ENCODE assay signal across 25 cellular contexts in the genomic region with DNA sequence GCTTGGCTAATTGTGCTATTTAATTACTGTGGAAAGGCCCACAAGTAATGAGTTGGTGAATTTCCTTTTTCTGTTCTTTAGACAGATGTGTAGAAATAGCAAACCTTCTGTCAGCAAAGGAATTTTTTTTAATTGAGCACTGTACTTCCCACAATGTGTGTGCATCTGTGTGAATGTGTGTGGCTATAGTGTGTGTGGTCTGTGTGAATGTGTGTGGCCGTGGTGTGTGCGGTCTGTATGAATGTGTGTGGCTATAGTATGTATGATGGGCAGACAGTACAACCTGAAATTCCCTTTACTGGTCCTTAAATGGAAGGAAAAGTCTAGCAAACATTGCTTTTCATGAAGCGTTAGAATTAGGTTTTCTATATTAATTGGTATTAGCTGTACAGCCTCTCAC.
"Had no signal": no experiment of that assay in that cellular context is flagged by ENCODE, and none has a peak within 500 bp of the region (broad histone marks: within the 10 kb centered on the region; RNA-seq: fewer than 3 reads in every experiment).

No MANE protein-coding gene starts in this region.

- H3K9me3 ChIP-seq: ovary, testis, uterus had no signal

- FAIRE-seq: small intestine had no signal

- H3K4me1 ChIP-seq: neural progenitor cell, parathyroid adenoma, psoas muscle, right lobe of liver, sigmoid colon, suprapubic skin, testis, tibial artery, transverse colon, upper lobe of right lung, uterus had no signal

- DNase-seq: natural killer cell; occipital lobe; ovary; posterior cingulate gyrus; psoas muscle; right cardiac atrium; right lobe of liver; sigmoid colon; small intestine; stimulated activated CD4-positive, alpha-beta T cell treated with anti-CD3 and anti-CD28 coated beads, Interleukin-15, amount 100 ng/mL, for 24 hours; stimulated activated CD4-positive, alpha-beta T cell treated with anti-CD3 and anti-CD28 coated beads, Interleukin-2, amount 100 ng/mL, for 24 hours; stimulated activated CD4-positive, alpha-beta T cell treated with anti-CD3 and anti-CD28 coated beads, Interleukin-2, amount 100 ng/mL, for 48 hours; stimulated activated CD4-positive, alpha-beta T cell treated with anti-CD3 and anti-CD28 coated beads, Interleukin-4, amount 100 ng/mL, for 24 hours; stimulated activated naive CD4-positive, alpha-beta T cell; stimulated activated naive CD8-positive, alpha-beta T cell treated with anti-CD3 and anti-CD28 coated beads, Interleukin-15, amount 100 ng/mL, for 72 hours; stimulated activated naive CD8-positive, alpha-beta T cell treated with anti-CD3 and anti-CD28 coated beads, Interleukin-15, Interleukin-2, amounts not matched to agents 100 U/mL and 50 U/mL, for 24 hours; substantia nigra; testis; tibial artery; transverse colon; upper lobe of right lung; uterus had no signal

- H3K27me3 ChIP-seq: neural progenitor cell, ovary, right lobe of liver, sigmoid colon, suprapubic skin, testis, tibial artery, transverse colon, upper lobe of right lung, uterus had no signal

- ATAC-seq: natural killer cell, psoas muscle, right cardiac atrium, right lobe of liver, upper lobe of right lung had no signal

- H3K4me3 ChIP-seq: neural progenitor cell, ovary, psoas muscle, right lobe of liver, sigmoid colon, suprapubic skin, testis, tibial artery, transverse colon, upper lobe of right lung, uterus had no signal

- H3K36me3 ChIP-seq: ovary, right lobe of liver, sigmoid colon, suprapubic skin, tibial artery, transverse colon, upper lobe of right lung, uterus had no signal

- H3K27ac ChIP-seq: neural progenitor cell, ovary, parathyroid adenoma, psoas muscle, right lobe of liver, sigmoid colon, suprapubic skin, testis, tibial artery, transverse colon, upper lobe of right lung, uterus had no signal
